In the genomic region with DNA sequence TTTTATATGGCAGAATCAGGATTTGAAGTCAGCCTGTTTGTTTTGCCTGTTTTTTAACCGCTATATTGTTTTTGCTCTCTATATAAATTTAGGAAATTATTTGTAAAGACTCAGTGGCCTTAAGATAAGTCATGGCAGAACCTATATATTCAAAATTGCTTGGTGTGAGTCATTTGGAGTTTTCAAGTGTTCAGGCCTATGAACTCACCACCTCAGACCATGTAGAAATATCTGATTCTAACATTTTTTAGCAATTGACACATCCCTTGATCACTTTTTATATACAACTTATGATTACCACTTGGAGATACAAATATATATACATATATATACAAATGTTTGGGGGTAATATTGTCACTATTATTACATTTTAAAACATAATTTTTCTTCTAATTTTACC, we compare ENCODE assay signal across 22 cellular contexts.
A peak's percentile ranks its signal among the peaks of the same experiment; 100 is the strongest.
DNase-seq lines count a peak whose midpoint lies in the region; ATAC-seq and TF ChIP-seq lines count a peak whose summit lies in the region.
"Had no signal": no experiment of that assay in that cellular context is flagged by ENCODE, and none has a peak within 500 bp of the region (broad histone marks: within the 10 kb centered on the region; RNA-seq: fewer than 3 reads in every experiment).

No MANE protein-coding gene starts in this region.

- no peak overlapping the region for H3K4me3 ChIP-seq in epithelial cell of esophagus (ENCODE audit: low read length)

- no peak for ATAC-seq in HG03442 (IDR thresholded peaks at IDR 0.05; ENCODE audit: unreplicated experiment)
- ATAC-seq: CD8-positive, alpha-beta T cell had no signal

- in situ Hi-C loops in ACHN (cut with HindIII; ENCODE audit: low pct_ligation_motif_present, low pct_unique_long_range_greater_than_20kb, low sequenced_read_pairs), result no loop called here

- DNase-seq in ELR (ENCODE audit: low read depth), result peak; percentile 57
- DNase-seq in LHCN-M2 (ENCODE audit: low read depth), result peak; percentile 7
- peak; percentile 42 for DNase-seq in epithelial cell of esophagus (ENCODE audit: low read depth)
- peak; percentile 8 for DNase-seq in non-pigmented ciliary epithelial cell (ENCODE audit: low read depth)
- DNase-seq in ACHN, result no peak
- DNase-seq in stimulated activated naive CD4-positive, alpha-beta T cell treated with Interleukin-2 at 50 U/mL for 16 hours (lab: John Stamatoyannopoulos, UW), result no peak
- no peak for DNase-seq in GF-D8 (lab: John Stamatoyannopoulos, UW)
- DNase-seq: C1 segment of cervical spinal cord; Caco-2; CD8-positive, alpha-beta T cell; DMS79; KG1; NCI-H1092; NCI-H1417 treated with DMSO at 0.1 percent for 48 hours; NCI-H1694 treated with DMSO at 0.1 percent for 48 hours; NCI-H2081; NCI-H2171; NCI-H226; NCI-H510A; NCI-H69; SHP77 treated with DMSO at 0.1 percent for 48 hours had no signal

- no peak for TF ChIP-seq CTCF in epithelial cell of esophagus (IDR thresholded peaks at IDR 0.05; ENCODE audit: insufficient read depth, low read depth, low read length, missing control alignments)

Comparison
In these comparisons a context has a peak if more than half of its experiments do, and no peak if none do; other contexts are left out.
1. DNase-seq: peak in ELR (single experiment), LHCN-M2 (single experiment), epithelial cell of esophagus (single experiment) and non-pigmented ciliary epithelial cell (single experiment); none in ACHN (single experiment), stimulated activated naive CD4-positive, alpha-beta T cell treated with Interleukin-2 at 50 U/mL for 16 hours (single experiment) and GF-D8 (single experiment).